ENCODE assay signal across 8 cellular contexts in the genomic region with DNA sequence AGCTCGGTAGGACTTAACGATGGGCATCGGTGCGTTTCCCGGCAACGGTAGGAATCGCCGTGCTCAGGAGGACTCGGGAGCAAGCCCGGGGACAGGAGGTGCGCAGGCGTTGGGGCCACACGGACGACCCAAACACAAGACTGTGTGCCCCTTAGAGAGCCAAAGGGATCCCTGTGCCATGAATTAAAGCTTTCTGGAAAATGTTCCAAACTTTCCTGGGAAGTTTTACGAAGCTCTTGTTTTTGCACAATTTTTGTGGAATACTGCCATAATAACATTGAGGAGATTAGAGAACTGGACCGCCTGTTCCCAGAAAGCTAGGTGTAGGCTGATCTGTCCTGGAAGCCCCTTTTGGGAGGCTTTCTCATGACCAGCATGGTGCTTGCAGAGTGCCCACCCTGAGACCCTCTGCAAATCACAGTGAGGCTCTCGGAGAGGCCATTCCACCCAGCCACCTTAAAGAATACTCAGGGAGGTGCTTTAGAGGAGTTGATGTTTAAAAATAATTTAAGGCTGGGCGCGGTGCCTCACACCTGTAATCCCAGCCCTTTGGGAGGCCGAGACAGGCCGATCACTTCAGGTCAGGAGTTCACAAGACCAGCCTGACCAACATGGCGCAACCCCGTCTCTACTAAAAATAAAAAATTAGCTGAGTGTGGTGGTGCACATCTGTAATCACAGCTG. TPM values are rescaled to one million over a fixed set of nuclear protein-coding genes. Genes with fewer than 3 reads are reported as not detected.
A peak's percentile ranks its signal among the peaks of the same experiment; 100 is the strongest.
DNase-seq lines count a peak whose midpoint lies in the region; ATAC-seq and TF ChIP-seq lines count a peak whose summit lies in the region.

No MANE protein-coding gene starts in this region.

- H3K4ac ChIP-seq in trophoblast cell (ENCODE audit: low read depth, low read length), result peak overlapping the region; percentile 80

- no CpG with 5 or more reads among the region's 23 CpGs for WGBS in trophoblast cell (ENCODE audit: extremely low coverage, insufficient coverage, insufficient read length)

- ATAC-seq in activated CD8-positive, alpha-beta memory T cell treated with anti-CD3 and anti-CD28 coated beads, Interleukin-2, amount 10 ng/mL, durations not matched to agents 7 days and 5 days, result no peak
- ATAC-seq in T-cell (replicated peaks in 1 of 4) (peak in 1 of 4 experiments; percentile 1), HG03280 (IDR thresholded peaks at IDR 0.05; ENCODE audit: unreplicated experiment) (no peak)

- H3K23ac ChIP-seq in trophoblast cell (ENCODE audit: low read length), result no peak overlapping the region

- peak overlapping the region; percentile 65 for H2AFZ ChIP-seq in trophoblast cell (ENCODE audit: insufficient read depth, low read length, poor library complexity)

- no peaks in the 10 kb centered on the region for H3K9me3 ChIP-seq in trophoblast cell (ENCODE audit: insufficient read depth, low read depth, low read length)

- H2AK5ac ChIP-seq in trophoblast cell (ENCODE audit: low read length), result peak overlapping the region; percentile 31

- H2BK5ac ChIP-seq in trophoblast cell (ENCODE audit: low read depth, low read length, poor library complexity), result peak overlapping the region; percentile 15

- peaks cover 7% of the 10 kb centered on the region for H3K36me3 Mint-ChIP-seq in activated CD8-positive, alpha-beta memory T cell treated with anti-CD3 and anti-CD28 coated beads, Interleukin-2, amount 10 ng/mL, durations not matched to agents 7 days and 5 days
- H3K36me3 Mint-ChIP-seq in T-cell, result peaks cover 5% of the 10 kb centered on the region

- peak overlapping the region; percentile 95 for H3K4me2 ChIP-seq in trophoblast cell (ENCODE audit: low read length)

- POLR2A ChIA-PET in T-cell (lab: Charles Lee), result interaction anchor here (0.6 to 1.5 kb wide), 8 partner anchors 26 to 111 kb away, joined by 3 to 9 read pairs (median 4); no protein-coding TSS in a partner anchor

- H3K18ac ChIP-seq in trophoblast cell (ENCODE audit: low read length), result peak overlapping the region; percentile 94

- H3K36me3 ChIP-seq in trophoblast cell (ENCODE audit: control insufficient read depth in 1 of 2, insufficient read depth in 2 of 2, low read length in 2 of 2), result peaks cover 0 to 2% of the 10 kb centered on the region in 2 experiments

- peaks cover 6% of the 10 kb centered on the region for H3K79me1 ChIP-seq in trophoblast cell (ENCODE audit: low read length)

- DNase-seq in activated CD8-positive, alpha-beta memory T cell treated with anti-CD3 and anti-CD28 coated beads, Interleukin-2, amount 10 ng/mL, durations not matched to agents 7 days and 5 days, result no peak
- DNase-seq in activated CD8-positive, alpha-beta memory T cell treated with anti-CD3 and anti-CD28 coated beads for 24 hours, result no peak
- peak in 1 of 34 experiments; percentile 14 for DNase-seq in T-cell
- DNase-seq in fibroblast of pulmonary artery (ENCODE audit: low read depth), result no peak
- no peak for DNase-seq in trophoblast cell
- no peak for DNase-seq in effector CD8-positive, alpha-beta T cell (lab: John Stamatoyannopoulos, UW)
- DNase-seq in activated CD4-positive, alpha-beta T cell treated with anti-CD3 and anti-CD28 coated beads, Interleukin-2, amount 50 U/mL, for 1 hour, result no peak

- peak overlapping the region; percentile 97 for H3K14ac ChIP-seq in trophoblast cell (ENCODE audit: low read length)

- H3K27me3 Mint-ChIP-seq in activated CD8-positive, alpha-beta memory T cell treated with anti-CD3 and anti-CD28 coated beads, Interleukin-2, amount 10 ng/mL, durations not matched to agents 7 days and 5 days, result no peaks in the 10 kb centered on the region
- no peaks in the 10 kb centered on the region for H3K27me3 Mint-ChIP-seq in T-cell

- H2BK120ac ChIP-seq in trophoblast cell (ENCODE audit: insufficient read depth, low read length, poor library complexity), result peak overlapping the region; percentile 74

- H3K27me3 ChIP-seq in trophoblast cell (ENCODE audit: insufficient read depth, low read length), result no peaks in the 10 kb centered on the region

- peak overlapping the region; percentile 81 for H4K12ac ChIP-seq in trophoblast cell (ENCODE audit: low read depth, low read length)

- H2BK12ac ChIP-seq in trophoblast cell (ENCODE audit: low read length), result no peak overlapping the region

- H3K79me2 ChIP-seq in trophoblast cell (ENCODE audit: control insufficient read depth, insufficient read depth, low read length, poor library complexity), result peaks cover 6% of the 10 kb centered on the region

- peaks cover 40% of the 10 kb centered on the region for H3K4me1 Mint-ChIP-seq in activated CD8-positive, alpha-beta memory T cell treated with anti-CD3 and anti-CD28 coated beads, Interleukin-2, amount 10 ng/mL, durations not matched to agents 7 days and 5 days
- H3K4me1 Mint-ChIP-seq in T-cell, result peaks cover 44 to 54% (median 45%) of the 10 kb centered on the region in 3 donors

- peak overlapping the region; percentile 65 for H3K27ac ChIP-seq in trophoblast cell (ENCODE audit: low read depth, low read length)

- H3K4me3 Mint-ChIP-seq in activated CD8-positive, alpha-beta memory T cell treated with anti-CD3 and anti-CD28 coated beads, Interleukin-2, amount 10 ng/mL, durations not matched to agents 7 days and 5 days, result peak overlapping the region; percentile 95
- H3K4me3 Mint-ChIP-seq in T-cell, result peak overlapping the region; percentile 85 to 97 (median 96)

- TF ChIP-seq CTCF in fibroblast of pulmonary artery (IDR thresholded peaks at IDR 0.05; ENCODE audit: low read length, missing control alignments), result no peak

- peaks cover 3 to 12% of the 10 kb centered on the region in 2 experiments for H3K4me1 ChIP-seq in trophoblast cell (ENCODE audit: control insufficient read depth in 1 of 2, insufficient read depth in 2 of 2, low read length in 2 of 2)

- H3K4me3 ChIP-seq in fibroblast of pulmonary artery (replicated peaks; ENCODE audit: low read depth, low read length) (peak overlapping the region; percentile 88), trophoblast cell (ENCODE audit: low read depth, low read length) (peak overlapping the region; percentile 79)

- H3K9me3 Mint-ChIP-seq in activated CD8-positive, alpha-beta memory T cell treated with anti-CD3 and anti-CD28 coated beads, Interleukin-2, amount 10 ng/mL, durations not matched to agents 7 days and 5 days (ENCODE audit: low read depth), result no peaks in the 10 kb centered on the region
- H3K9me3 Mint-ChIP-seq in T-cell, result no peaks in the 10 kb centered on the region

- peak overlapping the region; percentile 93 for H3K9ac ChIP-seq in trophoblast cell (ENCODE audit: low read length)

- CTCF ChIA-PET in activated CD8-positive, alpha-beta memory T cell treated with anti-CD3 and anti-CD28 coated beads, Interleukin-2, amount 10 ng/mL, durations not matched to agents 7 days and 5 days (lab: Charles Lee), result interaction anchor here (1.0 to 6.6 kb wide), 10 partner anchors 11 to 168 kb away, joined by 3 to 41 read pairs (median 5); no protein-coding TSS in a partner anchor
- CTCF ChIA-PET in T-cell (lab: Charles Lee), result interaction anchor here in 1 of 2 donors (0.7 to 2.1 kb wide), 11 partner anchors 11 to 254 kb away, joined by 3 to 16 read pairs (median 5); no protein-coding TSS in a partner anchor

- H4K91ac ChIP-seq in trophoblast cell (ENCODE audit: low read depth, low read length), result peak overlapping the region; percentile 96

- peak overlapping the region; percentile 100 for H3K27ac Mint-ChIP-seq in activated CD8-positive, alpha-beta memory T cell treated with anti-CD3 and anti-CD28 coated beads, Interleukin-2, amount 10 ng/mL, durations not matched to agents 7 days and 5 days
- peak overlapping the region; percentile 100 for H3K27ac Mint-ChIP-seq in T-cell

- peak overlapping the region; percentile 97 for H4K8ac ChIP-seq in trophoblast cell (ENCODE audit: low read depth, low read length)

RNA-seq across cellular contexts. Expression of a gene that starts 1.0 kb away (rescaled TPM):
- total RNA-seq in activated CD8-positive, alpha-beta memory T cell treated with anti-CD3 and anti-CD28 coated beads, Interleukin-2, amount 10 ng/mL, durations not matched to agents 7 days and 5 days, result 10 to 100 TPM; 14.8 to 18.2 TPM
- 10 to 100 TPM; 13.4 to 25.6 (median 23.5) TPM for total RNA-seq in T-cell
- polyA plus RNA-seq in trophoblast cell (2013), result 1.7 and 1.8 TPM in 2 replicates
